ENCODE assay signal across 8 cellular contexts in genomic region chr19:14383556-14383897, GRCh38. TPM values are rescaled to one million over a fixed set of nuclear protein-coding genes. Genes with fewer than 3 reads are reported as not detected.
A peak's percentile ranks its signal among the peaks of the same experiment; 100 is the strongest.
DNase-seq lines count a peak whose midpoint lies in the region; ATAC-seq, FAIRE-seq and TF ChIP-seq lines count a peak whose summit lies in the region.

No MANE protein-coding gene starts in this region.

- no peak overlapping the region; the same call in 2 of the 3 replicates for H3K4me3 ChIP-seq in A549
- H3K4me3 ChIP-seq in neural progenitor cell, result no peak overlapping the region

- H3K36me3 Mint-ChIP-seq in activated naive CD4-positive, alpha-beta T cell treated with anti-CD3 and anti-CD28 coated beads, Interleukin-2, amount 50 U/mL, for 72 hours, result peaks cover 42% of the 10 kb centered on the region in 2 donors
- H3K36me3 Mint-ChIP-seq in memory B cell, result peaks cover under 1% of the 10 kb centered on the region
- no peaks in the 10 kb centered on the region for H3K36me3 Mint-ChIP-seq in neural progenitor cell

- no peak for TF ChIP-seq EP300 in A549 (IDR thresholded peaks at IDR 0.05)

- H3K4me1 ChIP-seq in A549, result peaks cover 34% of the 10 kb centered on the region
- H3K4me1 ChIP-seq in neural progenitor cell, result peaks cover 18% of the 10 kb centered on the region

- H3K9ac ChIP-seq in neural progenitor cell, result no peak overlapping the region

- POLR2A ChIA-PET in A549 (lab: Yijun Ruan, JAX), result interaction anchor here (0.6 kb wide), 1 partner anchor 266 kb away, joined by 4 read pairs; no protein-coding TSS in a partner anchor

- 25% methylated on average over 3 of the region's 3 CpGs for WGBS in A549 (ENCODE audit: missing lambda C conversion rate)

- H3F3A ChIP-seq in neural progenitor cell (ENCODE audit: low read depth), result peaks cover 29% of the 10 kb centered on the region

- no peaks in the 10 kb centered on the region for H3K36me3 ChIP-seq in neural progenitor cell

- no peaks in the 10 kb centered on the region for H3K9me3 ChIP-seq in A549
- H3K9me3 ChIP-seq in neural progenitor cell (ENCODE audit: low read depth), result no peaks in the 10 kb centered on the region

- no peak for TF ChIP-seq POLR2A in A549 (IDR thresholded peaks at IDR 0.05; ENCODE audit: low read length)

- H3K4me1 Mint-ChIP-seq in memory B cell, result peaks cover 20% of the 10 kb centered on the region
- H3K4me1 Mint-ChIP-seq in neural progenitor cell, result peaks cover 25% of the 10 kb centered on the region

- H3K27ac ChIP-seq in A549 (peak overlapping the region; percentile 86 to 94), neural progenitor cell (no peak overlapping the region)

- H3K79me2 ChIP-seq in neural progenitor cell (ENCODE audit: low read depth), result no peaks in the 10 kb centered on the region

- H3K4me3 Mint-ChIP-seq in memory B cell (peak overlapping the region; percentile 80), neural progenitor cell (no peak overlapping the region)

- H3K27me3 ChIP-seq in neural progenitor cell, result no peaks in the 10 kb centered on the region

- CTCF ChIA-PET in A549 (lab: Yijun Ruan, JAX), result interaction anchor here (1.3 kb wide), 1 partner anchor 22 kb away, joined by 3 read pairs; no protein-coding TSS in a partner anchor

- peak overlapping the region; percentile 96 to 97 for H3K27ac Mint-ChIP-seq in activated naive CD4-positive, alpha-beta T cell treated with anti-CD3 and anti-CD28 coated beads, Interleukin-2, amount 50 U/mL, for 72 hours
- H3K27ac Mint-ChIP-seq in memory B cell (peak overlapping the region; percentile 90), neural progenitor cell (no peak overlapping the region)

- H4K20me1 ChIP-seq in neural progenitor cell (ENCODE audit: low read depth), result no peaks in the 10 kb centered on the region

- no peaks in the 10 kb centered on the region for H3K9me3 Mint-ChIP-seq in activated naive CD4-positive, alpha-beta T cell treated with anti-CD3 and anti-CD28 coated beads, Interleukin-2, amount 50 U/mL, for 72 hours
- no peaks in the 10 kb centered on the region for H3K9me3 Mint-ChIP-seq in memory B cell
- no peaks in the 10 kb centered on the region for H3K9me3 Mint-ChIP-seq in neural progenitor cell

- DNase-seq in A549 (ENCODE audit: low read depth in 1 of 2, low spot score in 1 of 2) (no peak), memory B cell (ENCODE audit: low spot score in 2 of 2) (no peak), NCI-H510A (lab: John Stamatoyannopoulos, UW) (no peak), neural progenitor cell (ENCODE audit: low spot score) (no peak), GM20000 (ENCODE audit: low spot score) (no peak), NCI-H1048 (lab: John Stamatoyannopoulos, UW) (no peak)
- DNase-seq in activated naive CD4-positive, alpha-beta T cell treated with anti-CD3 and anti-CD28 coated beads, Interleukin-2, amount 50 U/mL, for 72 hours (ENCODE audit: low spot score in 2 of 2), result no peak

- no peak for TF ChIP-seq RAD21 in A549 (conservative IDR thresholded peaks at IDR 0.05 in 1 of 2, IDR thresholded peaks at IDR 0.05 in 1 of 2)

- H3K4me2 ChIP-seq in A549 (peak overlapping the region; percentile 95), neural progenitor cell (no peak overlapping the region)

- H2AFZ ChIP-seq in neural progenitor cell (replicated peaks), result no peak overlapping the region

- no peaks in the 10 kb centered on the region for H3K27me3 Mint-ChIP-seq in memory B cell
- peaks cover 11% of the 10 kb centered on the region for H3K27me3 Mint-ChIP-seq in neural progenitor cell (ENCODE audit: insufficient read depth, low read depth)

- TF ChIP-seq CTCF in A549 (IDR thresholded peaks at IDR 0.05), result no peak
- peak; percentile 20 for TF ChIP-seq CTCF in GM12873 (IDR thresholded peaks at IDR 0.05; ENCODE audit: insufficient read depth, low read depth, low read length, missing control alignments)
- no peak for TF ChIP-seq CTCF in neural progenitor cell (IDR thresholded peaks at IDR 0.05)
- no peak for TF ChIP-seq CTCF in GM20000 (IDR thresholded peaks at IDR 0.05; ENCODE audit: extremely low read depth, missing control alignments)

- FAIRE-seq in A549 (lab: Jason Lieb, UNC), result no peak

- no peak for ATAC-seq in A549
- ATAC-seq in activated naive CD4-positive, alpha-beta T cell treated with anti-CD3 and anti-CD28 coated beads, Interleukin-2, amount 50 U/mL, for 72 hours, result no peak
- ATAC-seq in memory B cell (ENCODE audit: low read depth), result no peak

TF ChIP-seq in A549, 52 proteins besides CTCF, POLR2A, EP300 and RAD21 (continues in another document):
- TF ChIP-seq POLR2AphosphoS2 (conservative IDR thresholded peaks at IDR 0.05; ENCODE audit: low read length), result no peak
- TF ChIP-seq HOXA7 (CRISPR knock-in tag; IDR thresholded peaks at IDR 0.05), result no peak
- no peak for TF ChIP-seq E2F6 (IDR thresholded peaks at IDR 0.05; ENCODE audit: borderline replicate concordance, low read depth)
- no peak for TF ChIP-seq PBX3 (IDR thresholded peaks at IDR 0.05)
- TF ChIP-seq BHLHE40 (IDR thresholded peaks at IDR 0.05; ENCODE audit: low read depth, low read length), result no peak
- no peak for TF ChIP-seq RCOR1 (IDR thresholded peaks at IDR 0.05; ENCODE audit: low read depth, low read length)
- no peak for TF ChIP-seq JUNB (IDR thresholded peaks at IDR 0.05)
- TF ChIP-seq HES2 (IDR thresholded peaks at IDR 0.05), result no peak
- no peak for TF ChIP-seq NFE2L2 (conservative IDR thresholded peaks at IDR 0.05; ENCODE audit: low read length)
- no peak for TF ChIP-seq HEYL (CRISPR knock-in tag; IDR thresholded peaks at IDR 0.05)
- no peak for TF ChIP-seq HMGXB4 (CRISPR knock-in tag; IDR thresholded peaks at IDR 0.05; ENCODE audit: borderline replicate concordance)
- TF ChIP-seq RARB (CRISPR knock-in tag; IDR thresholded peaks at IDR 0.05), result no peak
- TF ChIP-seq SMC3 (IDR thresholded peaks at IDR 0.05), result no peak

RNA-seq across cellular contexts. Expression of gene ADGRE5, which starts 2.3 kb away (rescaled TPM):
- polyA plus RNA-seq in A549 (2011; rRNA removed) (16.9 and 19.8 TPM in 2 replicates), A549 (2017; fragmentation: RNase III; extraction: RNeasy Plus Mini Kit Qiagen cat#74134 plus additional on column Dnase treatment) (32.8 to 34.1 TPM (median 33.1 TPM) in 3 replicates)
- 17.8 and 21.7 TPM in 2 replicates for polyA plus RNA-seq in A549 (2012; cell fraction: cytosol; rRNA removed)
- polyA plus RNA-seq in A549 (2012; cell fraction: nucleus; rRNA removed), result 86.3 and 101 TPM in 2 replicates
- 20.7 and 24.9 TPM in 2 replicates for polyA minus RNA-seq in A549 (2011; rRNA and poly(A)+ RNA removed)
- total RNA-seq in activated naive CD4-positive, alpha-beta T cell treated with anti-CD3 and anti-CD28 coated beads, Interleukin-2, amount 50 U/mL, for 72 hours, result 100 to 1,000 TPM; 222 to 256 TPM
- 1.1 and 1.5 TPM in 2 replicates for total RNA-seq in neural progenitor cell (ENCODE audit: low replicate concordance)

RNA-seq across cellular contexts. Expression of gene DDX39A, which starts 35.6 kb away (rescaled TPM):
- 57.9 and 59.0 TPM in 2 replicates for polyA plus RNA-seq in A549 (2011; rRNA removed)
- 172 and 176 TPM in 2 replicates for polyA plus RNA-seq in A549 (2012; cell fraction: cytosol; rRNA removed)
- 636 and 678 TPM in 2 replicates for polyA plus RNA-seq in A549 (2012; cell fraction: nucleus; rRNA removed)
- polyA plus RNA-seq in A549 (2017; fragmentation: RNase III; extraction: RNeasy Plus Mini Kit Qiagen cat#74134 plus additional on column Dnase treatment), result 110 to 118 TPM (median 112 TPM) in 3 replicates
- 58.9 and 69.4 TPM in 2 replicates for polyA minus RNA-seq in A549 (2011; rRNA and poly(A)+ RNA removed)
- 100 to 1,000 TPM; 208 to 217 TPM for total RNA-seq in activated naive CD4-positive, alpha-beta T cell treated with anti-CD3 and anti-CD28 coated beads, Interleukin-2, amount 50 U/mL, for 72 hours
- 38.6 and 92.0 TPM in 2 replicates for total RNA-seq in neural progenitor cell (ENCODE audit: low replicate concordance)

RNA-seq across cellular contexts. Expression of gene PKN1, which starts 49.6 kb away (rescaled TPM):
- polyA plus RNA-seq in A549 (2011; rRNA removed) (26.5 and 33.4 TPM in 2 replicates), A549 (2017; fragmentation: RNase III; extraction: RNeasy Plus Mini Kit Qiagen cat#74134 plus additional on column Dnase treatment) (37.3 to 45.8 TPM (median 41.7 TPM) in 3 replicates)
- polyA plus RNA-seq in A549 (2012; cell fraction: cytosol; rRNA removed), result 52.0 and 53.8 TPM in 2 replicates
- polyA plus RNA-seq in A549 (2012; cell fraction: nucleus; rRNA removed), result 57.1 and 61.2 TPM in 2 replicates
- 82.9 and 96.8 TPM in 2 replicates for polyA minus RNA-seq in A549 (2011; rRNA and poly(A)+ RNA removed)
- 100 to 1,000 TPM; 105 to 192 TPM for total RNA-seq in activated naive CD4-positive, alpha-beta T cell treated with anti-CD3 and anti-CD28 coated beads, Interleukin-2, amount 50 U/mL, for 72 hours
- 29.0 and 98.6 TPM in 2 replicates for total RNA-seq in neural progenitor cell (ENCODE audit: low replicate concordance)

Comparison
In these comparisons a context has a peak if more than half of its experiments do, and no peak if none do; other contexts are left out.
1. RNA of gene ADGRE5, which starts 2.3 kb away (total RNA-seq): 222 to 256 TPM in activated naive CD4-positive, alpha-beta T cell treated with anti-CD3 and anti-CD28 coated beads, Interleukin-2, amount 50 U/mL, for 72 hours; 1.1 to 1.5 TPM in neural progenitor cell; every median in the first group is over 10 times any median in the second.